ENCODE assay signal across 8 cellular contexts in the genomic region with DNA sequence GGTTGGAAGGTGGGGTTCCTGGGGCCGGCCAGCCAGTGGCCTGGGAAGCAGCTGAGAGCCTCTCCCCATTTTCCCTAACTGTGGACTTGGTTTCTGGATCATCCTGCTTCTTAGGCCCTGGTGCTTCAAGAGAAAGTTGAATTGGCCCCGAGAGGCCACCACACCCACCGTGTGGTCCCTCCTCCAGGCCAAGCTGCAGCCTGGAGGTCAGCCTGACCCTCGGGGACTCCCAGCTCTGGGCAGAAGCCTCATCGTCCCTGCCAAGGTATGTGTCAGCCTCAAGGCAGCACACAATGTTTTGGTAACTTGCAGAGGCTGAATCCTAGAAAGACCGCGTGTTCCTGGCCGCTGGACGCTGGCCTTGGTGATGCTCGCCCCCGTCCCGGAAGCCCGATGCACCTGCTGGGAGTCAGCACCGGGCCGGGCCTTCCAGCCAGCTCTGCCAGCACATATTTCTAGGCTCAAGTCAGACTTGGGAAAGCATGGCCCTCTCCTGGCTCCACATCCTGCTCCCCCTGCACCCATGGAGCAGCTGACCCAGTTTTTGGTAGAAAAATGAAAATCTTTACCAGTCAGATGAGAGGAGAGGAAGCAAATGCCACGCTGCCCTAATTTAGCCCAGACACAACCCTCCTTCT.
DNase-seq lines count a peak whose midpoint lies in the region; ATAC-seq, FAIRE-seq and TF ChIP-seq lines count a peak whose summit lies in the region.

No MANE protein-coding gene starts in this region.

- H3K9me3 Mint-ChIP-seq in neural progenitor cell (no peaks in the 10 kb centered on the region), CD14-positive monocyte (peaks cover 0 to 4% (median 0%) of the 10 kb centered on the region in 7 donors)

- H3K4me3 ChIP-seq in PC-3 (ENCODE audit: low read length) (peak overlapping the region; percentile 46; the same call in 1 of the 2 replicates), esophagus muscularis mucosa (peak overlapping the region in 1 of 4 donors; percentile 7), neural progenitor cell (no peak overlapping the region)

- H3K79me2 ChIP-seq in PC-3 (ENCODE audit: low read length), result no peaks in the 10 kb centered on the region
- no peaks in the 10 kb centered on the region for H3K79me2 ChIP-seq in neural progenitor cell (ENCODE audit: low read depth)

- peak overlapping the region; percentile 92 for H3K27ac ChIP-seq in PC-3 (ENCODE audit: low read length)
- peak overlapping the region; percentile 58 to 78 (median 73) for H3K27ac ChIP-seq in esophagus muscularis mucosa (replicated peaks in 1 of 4)
- no peak overlapping the region for H3K27ac ChIP-seq in neural progenitor cell

- peak overlapping the region; percentile 76 for H3K4me2 ChIP-seq in PC-3 (ENCODE audit: low read length)
- H3K4me2 ChIP-seq in neural progenitor cell, result peak overlapping the region; percentile 53

- H3K9me2 ChIP-seq in PC-3 (replicated peaks; ENCODE audit: low read length), result no peaks in the 10 kb centered on the region

- H3K27ac Mint-ChIP-seq in neural progenitor cell, result peak overlapping the region; percentile 74
- H3K27ac Mint-ChIP-seq in CD14-positive monocyte, result no peak overlapping the region

- BruUV-seq in PC-3 (replicated peaks; lab: Mats Ljungman, UMichigan), result no TSS peak

- DNase-seq in AG20443 (ENCODE audit: low spot score) (peak; percentile 90), PC-3 (peak; percentile 55), esophagus muscularis mucosa (ENCODE audit: extremely low spot score) (peak; percentile 97), neural progenitor cell (ENCODE audit: low spot score) (no peak), urothelium cell line (ENCODE audit: low spot score) (no peak), CD14-positive monocyte (ENCODE audit: low spot score) (no peak)

- H3K4me3 Mint-ChIP-seq in neural progenitor cell, result no peak overlapping the region
- peak overlapping the region in 1 of 2 donors; percentile 7 for H3K4me3 Mint-ChIP-seq in CD14-positive monocyte

- H3K36me3 ChIP-seq in PC-3 (ENCODE audit: low read depth, low read length), result no peaks in the 10 kb centered on the region; the same call in 1 of the 2 replicates
- H3K36me3 ChIP-seq in esophagus muscularis mucosa, result no peaks in the 10 kb centered on the region
- no peaks in the 10 kb centered on the region for H3K36me3 ChIP-seq in neural progenitor cell

- CTCF ChIA-PET in PC-3 (lab: Charles Lee), result interaction anchor here (0.5 kb wide), 1 partner anchor 72 kb away, joined by 6 read pairs; no protein-coding TSS in a partner anchor

- TF ChIP-seq CTCF in PC-3 (conservative IDR thresholded peaks at IDR 0.05; ENCODE audit: low read depth, low read length) (no peak), esophagus muscularis mucosa (IDR thresholded peaks at IDR 0.05) (no peak), neural progenitor cell (IDR thresholded peaks at IDR 0.05) (no peak), CD14-positive monocyte (IDR thresholded peaks at IDR 0.05) (no peak)

- H2AFZ ChIP-seq in PC-3 (ENCODE audit: low read length) (peak overlapping the region; percentile 46; the same call in 1 of the 2 replicates), neural progenitor cell (replicated peaks) (peak overlapping the region; percentile 58)

- H4K20me1 ChIP-seq in PC-3 (ENCODE audit: low read length) (no peaks in the 10 kb centered on the region), neural progenitor cell (ENCODE audit: low read depth) (no peaks in the 10 kb centered on the region)

- WGBS in esophagus muscularis mucosa, result 43% methylated on average over 4 of the region's 16 CpGs

- TF ChIP-seq EP300 in esophagus muscularis mucosa (IDR thresholded peaks at IDR 0.05), result peak; percentile 78

- H3F3A ChIP-seq in PC-3 (ENCODE audit: low read length, unreplicated experiment), result peaks cover 7% of the 10 kb centered on the region
- peaks cover 17% of the 10 kb centered on the region for H3F3A ChIP-seq in neural progenitor cell (ENCODE audit: low read depth)

- TF ChIP-seq POLR2A in esophagus muscularis mucosa (IDR thresholded peaks at IDR 0.05; ENCODE audit: low read depth), result no peak

- H3K27me3 ChIP-seq in PC-3 (ENCODE audit: low read length), result no peaks in the 10 kb centered on the region
- H3K27me3 ChIP-seq in esophagus muscularis mucosa, result no peaks in the 10 kb centered on the region
- peaks cover 9% of the 10 kb centered on the region for H3K27me3 ChIP-seq in neural progenitor cell

- POLR2A ChIA-PET in PC-3 (lab: Charles Lee; ENCODE audit: unreplicated experiment), result no interaction called here

- ATAC-seq in PC-3 (peak; percentile 30), GM19035 (IDR thresholded peaks at IDR 0.05; ENCODE audit: unreplicated experiment) (no peak), GM19023 (IDR thresholded peaks at IDR 0.05; ENCODE audit: unreplicated experiment) (no peak)

- intact Hi-C loops in PC-3 (cut with micrococcal nuclease) (loop anchor here (2.0 to 10.0 kb wide), 2 partner anchors 21 to 65 kb away; no protein-coding TSS in a partner anchor), esophagus muscularis mucosa (cut with DNase I) (no loop called here), CD14-positive monocyte (cut with micrococcal nuclease) (no loop called here)

- peaks cover 3% of the 10 kb centered on the region for H3K36me3 Mint-ChIP-seq in neural progenitor cell
- no peaks in the 10 kb centered on the region for H3K36me3 Mint-ChIP-seq in CD14-positive monocyte

- no peaks in the 10 kb centered on the region for H3K9me3 ChIP-seq in PC-3 (ENCODE audit: low read length)
- no peaks in the 10 kb centered on the region for H3K9me3 ChIP-seq in esophagus muscularis mucosa
- H3K9me3 ChIP-seq in neural progenitor cell (ENCODE audit: low read depth), result no peaks in the 10 kb centered on the region

- FAIRE-seq in urothelium cell line (lab: Jason Lieb, UNC), result no peak

- H3K27me3 Mint-ChIP-seq in neural progenitor cell (ENCODE audit: insufficient read depth, low read depth) (peaks cover 8% of the 10 kb centered on the region), CD14-positive monocyte (ENCODE audit: low read depth in 3 of 3) (peaks cover 14 to 17% (median 15%) of the 10 kb centered on the region in 3 donors)

- H3K4me1 Mint-ChIP-seq in neural progenitor cell (peaks cover 43% of the 10 kb centered on the region), CD14-positive monocyte (peaks cover 24% of the 10 kb centered on the region)

- peaks cover 39% of the 10 kb centered on the region for H3K4me1 ChIP-seq in PC-3 (ENCODE audit: insufficient read depth, low read length)
- peaks cover 34 to 38% (median 35%) of the 10 kb centered on the region in 4 donors for H3K4me1 ChIP-seq in esophagus muscularis mucosa
- H3K4me1 ChIP-seq in neural progenitor cell, result peaks cover 22% of the 10 kb centered on the region

- H3K9ac ChIP-seq in PC-3 (ENCODE audit: low read length) (peak overlapping the region; percentile 68), neural progenitor cell (no peak overlapping the region)

Comparison
In these comparisons a context has a peak if more than half of its experiments do, and no peak if none do; other contexts are left out.
1. DNase-seq: peak in AG20443 (single experiment), PC-3 (single experiment) and esophagus muscularis mucosa (single experiment); none in neural progenitor cell (single experiment), urothelium cell line (single experiment) and CD14-positive monocyte (single experiment).